ENCODE assay signal across 14 cellular contexts in genomic region chr6:79525272-79526100, GRCh38. TPM values are rescaled to one million over a fixed set of nuclear protein-coding genes. Genes with fewer than 3 reads are reported as not detected.
A peak's percentile ranks its signal among the peaks of the same experiment; 100 is the strongest.
DNase-seq lines count a peak whose midpoint lies in the region; ATAC-seq and TF ChIP-seq lines count a peak whose summit lies in the region.
"Had no signal": no experiment of that assay in that cellular context is flagged by ENCODE, and none has a peak within 500 bp of the region (broad histone marks: within the 10 kb centered on the region; RNA-seq: fewer than 3 reads in every experiment).

No MANE protein-coding gene starts in this region.

- DNase-seq in HuH-7 (ENCODE audit: low spot score) (peak; percentile 19), cerebellar cortex (ENCODE audit: low spot score) (peak; percentile 75), left lobe of liver (ENCODE audit: low spot score) (no peak), smooth muscle cell (lab: John Stamatoyannopoulos, UW; ENCODE audit: unreplicated experiment) (no peak), MG63 (no peak), endothelial cell (ENCODE audit: low spot score) (no peak), NCI-H2196 treated with DMSO at 0.1 percent for 48 hours (lab: John Stamatoyannopoulos, UW; ENCODE audit: unreplicated experiment) (no peak)
- DNase-seq: activated CD4-positive, alpha-beta memory T cell treated with anti-CD3 and anti-CD28 coated beads, Interleukin-2, amount 10 ng/mL, durations not matched to agents 7 days and 5 days; activated naive CD8-positive, alpha-beta T cell treated with anti-CD3 and anti-CD28 coated beads, Interleukin-2, amount 50 U/mL, for 24 hours; mesenchymal stem cell; MM.1S; NCI-H524 treated with DMSO at 0.1 percent for 48 hours; stimulated activated CD4-positive, alpha-beta T cell treated with anti-CD3 and anti-CD28 coated beads, Interleukin-12 subunit alpha, Interleukin-12 subunit beta, amount 100 ng/mL, for 4 hours had no signal

- TF ChIP-seq CTCF in smooth muscle cell (IDR thresholded peaks at IDR 0.05; ENCODE audit: borderline replicate concordance, insufficient read depth, poor library complexity, severe bottlenecking) (no peak), endothelial cell (IDR thresholded peaks at IDR 0.05; ENCODE audit: unreplicated experiment) (no peak)

- H3K36me3 ChIP-seq in smooth muscle cell (ENCODE audit: low read depth) (no peaks in the 10 kb centered on the region), MG63 (no peaks in the 10 kb centered on the region)

- peaks cover 5% of the 10 kb centered on the region for H3K4me1 Mint-ChIP-seq in endothelial cell (ENCODE audit: unreplicated experiment)
- H3K4me1 Mint-ChIP-seq: activated CD4-positive, alpha-beta memory T cell treated with anti-CD3 and anti-CD28 coated beads, Interleukin-2, amount 10 ng/mL, durations not matched to agents 7 days and 5 days; activated naive CD8-positive, alpha-beta T cell treated with anti-CD3 and anti-CD28 coated beads, Interleukin-2, amount 50 U/mL, for 24 hours had no signal

- no peaks in the 10 kb centered on the region for H3K27me3 Mint-ChIP-seq in endothelial cell (ENCODE audit: unreplicated experiment)
- H3K27me3 Mint-ChIP-seq: activated CD4-positive, alpha-beta memory T cell treated with anti-CD3 and anti-CD28 coated beads, Interleukin-2, amount 10 ng/mL, durations not matched to agents 7 days and 5 days; activated naive CD8-positive, alpha-beta T cell treated with anti-CD3 and anti-CD28 coated beads, Interleukin-2, amount 50 U/mL, for 24 hours had no signal

- H3K27me3 ChIP-seq in smooth muscle cell (ENCODE audit: low read depth) (no peaks in the 10 kb centered on the region), MG63 (no peaks in the 10 kb centered on the region)

- H3K4me1 ChIP-seq in smooth muscle cell (ENCODE audit: low read depth): peaks cover 12% of the 10 kb centered on the region

- H3K4me3 Mint-ChIP-seq in endothelial cell (ENCODE audit: unreplicated experiment): no peak overlapping the region
- H3K4me3 Mint-ChIP-seq: activated CD4-positive, alpha-beta memory T cell treated with anti-CD3 and anti-CD28 coated beads, Interleukin-2, amount 10 ng/mL, durations not matched to agents 7 days and 5 days; activated naive CD8-positive, alpha-beta T cell treated with anti-CD3 and anti-CD28 coated beads, Interleukin-2, amount 50 U/mL, for 24 hours had no signal

- H3K4me3 ChIP-seq in smooth muscle cell: no peak overlapping the region
- no peak overlapping the region for H3K4me3 ChIP-seq in MG63

- peak; percentile 57 for ATAC-seq in left lobe of liver
- no peak for ATAC-seq in HG02571 (IDR thresholded peaks at IDR 0.05; ENCODE audit: unreplicated experiment)
- ATAC-seq: activated naive CD8-positive, alpha-beta T cell treated with anti-CD3 and anti-CD28 coated beads, Interleukin-2, amount 50 U/mL, for 24 hours had no signal

- H3K27ac ChIP-seq in smooth muscle cell (ENCODE audit: low read depth): peak overlapping the region; percentile 71

- H4K20me1 ChIP-seq in smooth muscle cell (ENCODE audit: low read depth): no peaks in the 10 kb centered on the region

- H3K4me2 ChIP-seq in smooth muscle cell: peak overlapping the region; percentile 34

- no peaks in the 10 kb centered on the region for H3K9me3 Mint-ChIP-seq in endothelial cell (ENCODE audit: unreplicated experiment)
- H3K9me3 Mint-ChIP-seq: activated CD4-positive, alpha-beta memory T cell treated with anti-CD3 and anti-CD28 coated beads, Interleukin-2, amount 10 ng/mL, durations not matched to agents 7 days and 5 days; activated naive CD8-positive, alpha-beta T cell treated with anti-CD3 and anti-CD28 coated beads, Interleukin-2, amount 50 U/mL, for 24 hours had no signal

- H3K36me3 Mint-ChIP-seq in endothelial cell (ENCODE audit: low read depth, unreplicated experiment): no peaks in the 10 kb centered on the region

- H3K9me3 ChIP-seq in smooth muscle cell (replicated peaks; ENCODE audit: low read depth) (no peaks in the 10 kb centered on the region), MG63 (no peaks in the 10 kb centered on the region)

- H3K9ac ChIP-seq in smooth muscle cell (ENCODE audit: low read depth): no peak overlapping the region

- WGBS in smooth muscle cell (ENCODE audit: low lambda C conversion rate): 37% methylated on average over 12 of the region's 12 CpGs

- no peaks in the 10 kb centered on the region for H3F3A ChIP-seq in smooth muscle cell (ENCODE audit: low read depth)

- H3K79me2 ChIP-seq in smooth muscle cell (ENCODE audit: low read depth): peaks cover 17% of the 10 kb centered on the region

- H3K27ac Mint-ChIP-seq in endothelial cell (ENCODE audit: unreplicated experiment): no peak overlapping the region
- H3K27ac Mint-ChIP-seq: activated CD4-positive, alpha-beta memory T cell treated with anti-CD3 and anti-CD28 coated beads, Interleukin-2, amount 10 ng/mL, durations not matched to agents 7 days and 5 days; activated naive CD8-positive, alpha-beta T cell treated with anti-CD3 and anti-CD28 coated beads, Interleukin-2, amount 50 U/mL, for 24 hours had no signal

- H2AFZ ChIP-seq in smooth muscle cell (ENCODE audit: low read depth): peak overlapping the region; percentile 22

RNA-seq across cellular contexts. Expression of gene LCA5, which starts 11.7 kb away (rescaled TPM):
- total RNA-seq in left lobe of liver (0.45 TPM), smooth muscle cell (8.9 and 12.9 TPM in 2 replicates), endothelial cell (ENCODE audit: unreplicated experiment) (3.6 TPM)
- 3.0 and 4.6 TPM in 2 replicates for polyA plus RNA-seq in smooth muscle cell
- 3.2 and 7.7 TPM in 2 replicates for total RNA-seq in MG63 (2014; rRNA removed; shearing (Covaris generic); ENCODE audit: low replicate concordance)

Comparison
In these comparisons a context has a peak if more than half of its experiments do, and no peak if none do; other contexts are left out.
1. DNase-seq: peak in HuH-7 (single experiment) and cerebellar cortex (single experiment); none in left lobe of liver (single experiment), smooth muscle cell (single experiment), MG63 (single experiment), endothelial cell (single experiment) and NCI-H2196 treated with DMSO at 0.1 percent for 48 hours (single experiment).